ENCODE assay signal across 8 cellular contexts in the genomic region with DNA sequence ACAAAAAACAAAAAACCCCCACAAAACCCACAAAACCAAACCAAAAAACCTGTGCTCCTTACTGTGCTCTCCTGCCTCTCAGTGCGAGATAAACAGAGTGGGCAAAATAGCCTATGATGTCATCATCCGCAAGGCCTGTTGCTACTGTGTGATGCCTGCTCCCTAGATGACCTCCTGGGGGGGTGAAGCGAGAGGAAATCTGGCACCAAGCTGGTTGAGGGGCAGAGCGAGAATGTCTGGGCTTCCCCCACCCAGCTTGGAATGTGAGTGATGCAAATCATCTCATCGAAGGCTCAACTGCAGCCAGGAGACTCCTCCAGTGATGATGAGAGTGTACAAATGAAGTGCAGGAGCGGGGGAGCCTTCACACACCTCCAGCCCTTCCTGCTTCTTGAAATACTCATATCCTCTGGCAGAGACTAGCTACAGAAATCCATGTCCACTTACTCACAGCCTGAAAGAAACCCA. TPM values are rescaled to one million over a fixed set of nuclear protein-coding genes. Genes with fewer than 3 reads are reported as not detected.
DNase-seq lines count a peak whose midpoint lies in the region; ATAC-seq and TF ChIP-seq lines count a peak whose summit lies in the region.

No MANE protein-coding gene starts in this region.

- H3K9me2 ChIP-seq in SK-N-SH = no peaks in the 10 kb centered on the region

- H4K20me1 ChIP-seq in SK-N-SH (ENCODE audit: insufficient read depth) = no peaks in the 10 kb centered on the region

- no peak overlapping the region for H3K4me3 ChIP-seq in SK-N-SH (ENCODE audit: low read depth in 2 of 2, low read length in 1 of 2)
- no peak overlapping the region for H3K4me3 ChIP-seq in prostate gland

- TF ChIP-seq EP300 in SK-N-SH (IDR thresholded peaks at IDR 0.05; ENCODE audit: borderline replicate concordance in 1 of 2, low read depth in 1 of 2, low read length in 1 of 2) = peak in 1 of 2 experiments; percentile 79; a peak in 1 of 4 replicates

- H3K27me3 ChIP-seq in SK-N-SH (ENCODE audit: insufficient read depth) (no peaks in the 10 kb centered on the region), prostate gland (replicated peaks; ENCODE audit: insufficient read depth) (no peaks in the 10 kb centered on the region)

- H3K4me3 Mint-ChIP-seq in activated CD4-positive, alpha-beta memory T cell treated with anti-CD3 and anti-CD28 coated beads for 36 hours = no peak overlapping the region
- no peak overlapping the region for H3K4me3 Mint-ChIP-seq in activated CD4-positive, alpha-beta memory T cell treated with anti-CD3 and anti-CD28 coated beads, Interleukin-2, amount 10 ng/mL, durations not matched to agents 7 days and 5 days

- H3K4me2 ChIP-seq in SK-N-SH = peak overlapping the region; percentile 35; the same call in 1 of the 2 replicates

- DNase-seq in activated CD4-positive, alpha-beta memory T cell treated with anti-CD3 and anti-CD28 coated beads for 36 hours = peak; percentile 28
- DNase-seq in activated CD4-positive, alpha-beta memory T cell treated with anti-CD3 and anti-CD28 coated beads, Interleukin-2, amount 10 ng/mL, durations not matched to agents 7 days and 5 days = no peak
- DNase-seq in SK-N-SH (no peak), kidney tubule cell (ENCODE audit: low spot score) (peak; percentile 100), KG1 (lab: John Stamatoyannopoulos, UW) (no peak), prostate gland (ENCODE audit: low spot score) (no peak)
- no peak for DNase-seq in activated CD8-positive, alpha-beta memory T cell treated with anti-CD3 and anti-CD28 coated beads, Interleukin-2, amount 50 U/mL, for 48 hours

- H3K36me3 Mint-ChIP-seq in activated CD4-positive, alpha-beta memory T cell treated with anti-CD3 and anti-CD28 coated beads for 36 hours = peaks cover 4% of the 10 kb centered on the region
- H3K36me3 Mint-ChIP-seq in activated CD4-positive, alpha-beta memory T cell treated with anti-CD3 and anti-CD28 coated beads, Interleukin-2, amount 10 ng/mL, durations not matched to agents 7 days and 5 days (ENCODE audit: low read depth) = peaks cover 2% of the 10 kb centered on the region

- no peak overlapping the region for H3K9ac ChIP-seq in SK-N-SH

- peaks cover 43% of the 10 kb centered on the region for H3K4me1 Mint-ChIP-seq in activated CD4-positive, alpha-beta memory T cell treated with anti-CD3 and anti-CD28 coated beads for 36 hours (ENCODE audit: low read depth)
- peaks cover 50% of the 10 kb centered on the region for H3K4me1 Mint-ChIP-seq in activated CD4-positive, alpha-beta memory T cell treated with anti-CD3 and anti-CD28 coated beads, Interleukin-2, amount 10 ng/mL, durations not matched to agents 7 days and 5 days

- POLR2A ChIA-PET in activated CD4-positive, alpha-beta memory T cell treated with anti-CD3 and anti-CD28 coated beads for 36 hours (lab: Charles Lee) = no interaction called here
- POLR2A ChIA-PET in activated CD4-positive, alpha-beta memory T cell treated with anti-CD3 and anti-CD28 coated beads, Interleukin-2, amount 10 ng/mL, durations not matched to agents 7 days and 5 days (lab: Charles Lee) = no interaction called here
- POLR2A ChIA-PET in SK-N-SH (lab: Yijun Ruan, JAX) = no interaction called here

- H3K9me3 ChIP-seq in SK-N-SH (no peaks in the 10 kb centered on the region), prostate gland (no peaks in the 10 kb centered on the region)

- H3K36me3 ChIP-seq in SK-N-SH (replicated peaks in 1 of 2; ENCODE audit: control insufficient read depth in 1 of 2, insufficient read depth in 2 of 2, low read length in 1 of 2) (no peaks in the 10 kb centered on the region), prostate gland (no peaks in the 10 kb centered on the region)

- no peak overlapping the region for H3K27ac Mint-ChIP-seq in activated CD4-positive, alpha-beta memory T cell treated with anti-CD3 and anti-CD28 coated beads for 36 hours
- no peak overlapping the region for H3K27ac Mint-ChIP-seq in activated CD4-positive, alpha-beta memory T cell treated with anti-CD3 and anti-CD28 coated beads, Interleukin-2, amount 10 ng/mL, durations not matched to agents 7 days and 5 days

- peaks cover 12% of the 10 kb centered on the region for H3K27me3 Mint-ChIP-seq in activated CD4-positive, alpha-beta memory T cell treated with anti-CD3 and anti-CD28 coated beads for 36 hours
- peaks cover 31% of the 10 kb centered on the region for H3K27me3 Mint-ChIP-seq in activated CD4-positive, alpha-beta memory T cell treated with anti-CD3 and anti-CD28 coated beads, Interleukin-2, amount 10 ng/mL, durations not matched to agents 7 days and 5 days

- H3K27ac ChIP-seq in SK-N-SH (ENCODE audit: low read depth in 2 of 2, low read length in 1 of 2) (peak overlapping the region in 1 of 2 experiments; percentile 37; a peak in 3 of 4 replicates), prostate gland (no peak overlapping the region)

- TF ChIP-seq POLR2A in prostate gland (IDR thresholded peaks at IDR 0.05) = no peak

- no peaks in the 10 kb centered on the region for H3K79me2 ChIP-seq in SK-N-SH (ENCODE audit: insufficient read depth)

- intact Hi-C loops in activated CD4-positive, alpha-beta memory T cell treated with anti-CD3 and anti-CD28 coated beads for 36 hours (cut with micrococcal nuclease) = loop anchor here (5.0 to 10.0 kb wide), 2 partner anchors 230 to 957 kb away; a partner anchor contains a TSS
- intact Hi-C loops in prostate gland (cut with DNase I) = no loop called here

- no peak overlapping the region for H2AFZ ChIP-seq in SK-N-SH (ENCODE audit: low read depth)

- H3F3A ChIP-seq in SK-N-SH (replicated peaks; ENCODE audit: insufficient read depth) = peaks cover 26% of the 10 kb centered on the region

- no peak for TF ChIP-seq CTCF in SK-N-SH (IDR thresholded peaks at IDR 0.05)
- TF ChIP-seq CTCF in prostate gland (IDR thresholded peaks at IDR 0.05) = no peak

- no peak for TF ChIP-seq RAD21 in SK-N-SH (IDR thresholded peaks at IDR 0.05; ENCODE audit: low read length)

- ATAC-seq in HG02763 (IDR thresholded peaks at IDR 0.05; ENCODE audit: unreplicated experiment) = peak; percentile 49

- peaks cover 3% of the 10 kb centered on the region for H3K9me3 Mint-ChIP-seq in activated CD4-positive, alpha-beta memory T cell treated with anti-CD3 and anti-CD28 coated beads for 36 hours
- no peaks in the 10 kb centered on the region for H3K9me3 Mint-ChIP-seq in activated CD4-positive, alpha-beta memory T cell treated with anti-CD3 and anti-CD28 coated beads, Interleukin-2, amount 10 ng/mL, durations not matched to agents 7 days and 5 days

- H3K4me1 ChIP-seq in SK-N-SH (ENCODE audit: control insufficient read depth in 1 of 2, insufficient read depth in 2 of 2, low read depth in 1 of 2, low read length in 1 of 2) = peaks cover 0 to 12% of the 10 kb centered on the region in 2 experiments; a peak in 2 of 4 replicates
- H3K4me1 ChIP-seq in prostate gland (replicated peaks) = no peaks in the 10 kb centered on the region

- 10% methylated on average over 6 of the region's 6 CpGs for WGBS in SK-N-SH (ENCODE audit: low lambda C conversion rate)
- 58% methylated on average over 6 of the region's 6 CpGs for WGBS in prostate gland

- CTCF ChIA-PET in activated CD4-positive, alpha-beta memory T cell treated with anti-CD3 and anti-CD28 coated beads for 36 hours (lab: Charles Lee) = interaction anchor here (1.4 kb wide), 1 partner anchor 57 kb away, joined by 3 read pairs; a partner anchor contains a TSS
- CTCF ChIA-PET in activated CD4-positive, alpha-beta memory T cell treated with anti-CD3 and anti-CD28 coated beads, Interleukin-2, amount 10 ng/mL, durations not matched to agents 7 days and 5 days (lab: Charles Lee) = interaction anchor here (0.7 kb wide), 1 partner anchor 146 kb away, joined by 3 read pairs; no protein-coding TSS in a partner anchor
- CTCF ChIA-PET in SK-N-SH (lab: Yijun Ruan, JAX) = interaction anchor here (2.0 kb wide), 1 partner anchor 10 kb away, joined by 6 read pairs; no protein-coding TSS in a partner anchor

TF ChIP-seq in SK-N-SH, 30 proteins besides CTCF, POLR2A, EP300 and RAD21 (continues in another document):
- TF ChIP-seq JUND (IDR thresholded peaks at IDR 0.05) (peak; percentile 64), FOSL2 (IDR thresholded peaks at IDR 0.05; ENCODE audit: borderline replicate concordance, low read depth) (peak; percentile 61; the same call in 1 of the 2 replicates), YY1 (IDR thresholded peaks at IDR 0.05; ENCODE audit: low read depth) (no peak), MEF2A (IDR thresholded peaks at IDR 0.05; ENCODE audit: borderline replicate concordance, low read depth) (peak; percentile 95)
- TF ChIP-seq, protein P1, sequence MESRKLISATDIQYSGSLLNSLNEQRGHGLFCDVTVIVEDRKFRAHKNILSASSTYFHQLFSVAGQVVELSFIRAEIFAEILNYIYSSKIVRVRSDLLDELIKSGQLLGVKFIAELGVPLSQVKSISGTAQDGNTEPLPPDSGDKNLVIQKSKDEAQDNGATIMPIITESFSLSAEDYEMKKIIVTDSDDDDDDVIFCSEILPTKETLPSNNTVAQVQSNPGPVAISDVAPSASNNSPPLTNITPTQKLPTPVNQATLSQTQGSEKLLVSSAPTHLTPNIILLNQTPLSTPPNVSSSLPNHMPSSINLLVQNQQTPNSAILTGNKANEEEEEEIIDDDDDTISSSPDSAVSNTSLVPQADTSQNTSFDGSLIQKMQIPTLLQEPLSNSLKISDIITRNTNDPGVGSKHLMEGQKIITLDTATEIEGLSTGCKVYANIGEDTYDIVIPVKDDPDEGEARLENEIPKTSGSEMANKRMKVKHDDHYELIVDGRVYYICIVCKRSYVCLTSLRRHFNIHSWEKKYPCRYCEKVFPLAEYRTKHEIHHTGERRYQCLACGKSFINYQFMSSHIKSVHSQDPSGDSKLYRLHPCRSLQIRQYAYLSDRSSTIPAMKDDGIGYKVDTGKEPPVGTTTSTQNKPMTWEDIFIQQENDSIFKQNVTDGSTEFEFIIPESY (IDR thresholded peaks at IDR 0.05; ENCODE audit: borderline replicate concordance, low read depth) = peak; percentile 86
- TF ChIP-seq, protein P2, sequence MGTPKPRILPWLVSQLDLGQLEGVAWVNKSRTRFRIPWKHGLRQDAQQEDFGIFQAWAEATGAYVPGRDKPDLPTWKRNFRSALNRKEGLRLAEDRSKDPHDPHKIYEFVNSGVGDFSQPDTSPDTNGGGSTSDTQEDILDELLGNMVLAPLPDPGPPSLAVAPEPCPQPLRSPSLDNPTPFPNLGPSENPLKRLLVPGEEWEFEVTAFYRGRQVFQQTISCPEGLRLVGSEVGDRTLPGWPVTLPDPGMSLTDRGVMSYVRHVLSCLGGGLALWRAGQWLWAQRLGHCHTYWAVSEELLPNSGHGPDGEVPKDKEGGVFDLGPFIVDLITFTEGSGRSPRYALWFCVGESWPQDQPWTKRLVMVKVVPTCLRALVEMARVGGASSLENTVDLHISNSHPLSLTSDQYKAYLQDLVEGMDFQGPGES (IDR thresholded peaks at IDR 0.05; ENCODE audit: low read depth, low read length) = no peak

RNA-seq across cellular contexts. Expression of a gene that starts 57.7 kb away (rescaled TPM):
- 10 to 100 TPM in 1 of 2 experiments, 1 to 10 TPM in 1; 9.9 to 10.1 TPM for total RNA-seq in activated CD4-positive, alpha-beta memory T cell treated with anti-CD3 and anti-CD28 coated beads for 36 hours
- total RNA-seq in activated CD4-positive, alpha-beta memory T cell treated with anti-CD3 and anti-CD28 coated beads, Interleukin-2, amount 10 ng/mL, durations not matched to agents 7 days and 5 days = 10 to 100 TPM in 1 of 2 experiments, 1 to 10 TPM in 1; 8.6 to 12.3 TPM
- polyA plus RNA-seq in SK-N-SH (2012; rRNA removed) = 8.8 and 11.1 TPM in 2 replicates
- polyA plus RNA-seq in SK-N-SH (2012; cell fraction: cytosol; rRNA removed) = 12.0 and 14.6 TPM in 2 replicates
- 8.6 and 21.1 TPM in 2 replicates for polyA plus RNA-seq in SK-N-SH (2012; cell fraction: nucleus; rRNA removed)
- total RNA-seq in prostate gland = 10 to 100 TPM; 34.3 to 41.8 TPM

Comparison
In these comparisons a context has a peak if more than half of its experiments do, and no peak if none do; other contexts are left out.
1. DNase-seq: peak in activated CD4-positive, alpha-beta memory T cell treated with anti-CD3 and anti-CD28 coated beads for 36 hours (single experiment) and kidney tubule cell (single experiment); none in activated CD4-positive, alpha-beta memory T cell treated with anti-CD3 and anti-CD28 coated beads, Interleukin-2, amount 10 ng/mL, durations not matched to agents 7 days and 5 days (single experiment), SK-N-SH (single experiment), KG1 (single experiment), prostate gland (single experiment) and activated CD8-positive, alpha-beta memory T cell treated with anti-CD3 and anti-CD28 coated beads, Interleukin-2, amount 50 U/mL, for 48 hours (single experiment).